In the genomic region with DNA sequence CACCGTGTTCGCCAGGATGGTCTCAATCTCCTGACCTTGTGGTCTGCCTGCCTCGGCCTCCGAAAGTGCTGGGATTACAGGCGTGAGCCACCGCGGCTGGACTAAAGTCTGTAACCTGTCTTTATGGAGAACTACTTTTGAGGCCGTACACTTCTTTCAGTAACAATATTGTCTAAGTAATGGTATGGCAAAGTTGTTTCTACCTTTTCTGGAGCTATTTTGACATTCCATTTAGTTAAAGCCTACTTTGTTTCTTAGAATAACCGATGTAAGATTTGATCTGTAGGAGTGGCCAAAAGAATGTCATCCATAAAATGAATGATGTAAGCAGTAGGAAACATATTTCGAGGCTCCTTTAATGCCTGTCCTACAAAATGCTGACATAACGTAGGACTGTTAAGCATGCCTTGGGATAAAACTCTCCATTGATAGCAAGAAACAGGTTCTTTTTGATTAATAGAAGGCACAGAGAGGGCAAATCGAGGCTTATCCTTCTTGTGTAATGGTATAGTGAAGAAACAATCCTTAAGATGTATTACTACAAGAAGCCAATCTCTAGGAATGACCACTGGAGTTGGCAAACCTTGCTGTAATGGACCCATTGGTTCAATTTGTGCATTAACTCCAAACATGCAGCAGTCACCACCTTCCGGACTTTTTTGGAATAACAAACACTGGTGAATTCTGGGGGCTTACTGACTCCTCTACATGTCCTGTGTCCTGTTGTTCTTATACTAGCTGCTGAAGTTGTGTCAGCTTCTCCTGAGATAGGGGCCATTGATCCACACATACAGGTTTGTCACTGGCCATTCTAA, we compare ENCODE assay signal across 3 cellular contexts.
TF ChIP-seq lines count a peak whose summit lies in the region.

No MANE protein-coding gene starts in this region.

TF ChIP-seq in SK-N-SH, 30 proteins besides CTCF, POLR2A, EP300 and RAD21:
- no peak for TF ChIP-seq FOXM1 (IDR thresholded peaks at IDR 0.05; ENCODE audit: low read depth)
- TF ChIP-seq TAF1 (IDR thresholded peaks at IDR 0.05; ENCODE audit: borderline replicate concordance, low read depth, low read length) = no peak
- TF ChIP-seq NRF1 (IDR thresholded peaks at IDR 0.05; ENCODE audit: low read depth, low read length) = no peak
- no peak for TF ChIP-seq POLR2AphosphoS5 (IDR thresholded peaks at IDR 0.05; ENCODE audit: low read depth, low read length)
- TF ChIP-seq, protein P1, sequence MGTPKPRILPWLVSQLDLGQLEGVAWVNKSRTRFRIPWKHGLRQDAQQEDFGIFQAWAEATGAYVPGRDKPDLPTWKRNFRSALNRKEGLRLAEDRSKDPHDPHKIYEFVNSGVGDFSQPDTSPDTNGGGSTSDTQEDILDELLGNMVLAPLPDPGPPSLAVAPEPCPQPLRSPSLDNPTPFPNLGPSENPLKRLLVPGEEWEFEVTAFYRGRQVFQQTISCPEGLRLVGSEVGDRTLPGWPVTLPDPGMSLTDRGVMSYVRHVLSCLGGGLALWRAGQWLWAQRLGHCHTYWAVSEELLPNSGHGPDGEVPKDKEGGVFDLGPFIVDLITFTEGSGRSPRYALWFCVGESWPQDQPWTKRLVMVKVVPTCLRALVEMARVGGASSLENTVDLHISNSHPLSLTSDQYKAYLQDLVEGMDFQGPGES (IDR thresholded peaks at IDR 0.05; ENCODE audit: low read depth, low read length) = no peak
- no peak for TF ChIP-seq JUND (IDR thresholded peaks at IDR 0.05)

TF ChIP-seq in SK-N-SH treated with all-trans-retinoic acid at 6 μM for 48 hours, 23 proteins besides CTCF, POLR2A, EP300 and RAD21:
- TF ChIP-seq, protein P2, sequence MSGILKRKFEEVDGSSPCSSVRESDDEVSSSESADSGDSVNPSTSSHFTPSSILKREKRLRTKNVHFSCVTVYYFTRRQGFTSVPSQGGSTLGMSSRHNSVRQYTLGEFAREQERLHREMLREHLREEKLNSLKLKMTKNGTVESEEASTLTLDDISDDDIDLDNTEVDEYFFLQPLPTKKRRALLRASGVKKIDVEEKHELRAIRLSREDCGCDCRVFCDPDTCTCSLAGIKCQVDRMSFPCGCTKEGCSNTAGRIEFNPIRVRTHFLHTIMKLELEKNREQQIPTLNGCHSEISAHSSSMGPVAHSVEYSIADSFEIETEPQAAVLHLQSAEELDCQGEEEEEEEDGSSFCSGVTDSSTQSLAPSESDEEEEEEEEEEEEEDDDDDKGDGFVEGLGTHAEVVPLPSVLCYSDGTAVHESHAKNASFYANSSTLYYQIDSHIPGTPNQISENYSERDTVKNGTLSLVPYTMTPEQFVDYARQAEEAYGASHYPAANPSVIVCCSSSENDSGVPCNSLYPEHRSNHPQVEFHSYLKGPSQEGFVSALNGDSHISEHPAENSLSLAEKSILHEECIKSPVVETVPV (CRISPR knock-in tag; IDR thresholded peaks at IDR 0.05) = no peak
- no peak for TF ChIP-seq OSR1 (CRISPR knock-in tag; IDR thresholded peaks at IDR 0.05)

TF ChIP-seq in endothelial cell of umbilical vein, 7 proteins besides CTCF, POLR2A, EP300 and RAD21:
- no peak for TF ChIP-seq FOS (IDR thresholded peaks at IDR 0.05; ENCODE audit: borderline replicate concordance, insufficient read depth, low read length)
- no peak for TF ChIP-seq POLR2AphosphoS5 (IDR thresholded peaks at IDR 0.05; ENCODE audit: insufficient read depth, low read depth, low read length)
- no peak for TF ChIP-seq MYC (IDR thresholded peaks at IDR 0.05; ENCODE audit: low read depth, low read length)
- no peak for TF ChIP-seq EZH2 (IDR thresholded peaks at IDR 0.05; ENCODE audit: borderline replicate concordance, low read depth, low read length, severe bottlenecking)
- no peak for TF ChIP-seq GATA2 (IDR thresholded peaks at IDR 0.05; ENCODE audit: insufficient read depth, insufficient read length, low read depth, low read length)
- TF ChIP-seq JUN (IDR thresholded peaks at IDR 0.05; ENCODE audit: borderline replicate concordance, insufficient read depth, insufficient read length, low read depth) = no peak
- TF ChIP-seq, protein P3, sequence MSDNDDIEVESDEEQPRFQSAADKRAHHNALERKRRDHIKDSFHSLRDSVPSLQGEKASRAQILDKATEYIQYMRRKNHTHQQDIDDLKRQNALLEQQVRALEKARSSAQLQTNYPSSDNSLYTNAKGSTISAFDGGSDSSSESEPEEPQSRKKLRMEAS (IDR thresholded peaks at IDR 0.05; ENCODE audit: insufficient read depth, insufficient read length) = no peak
TF ChIP-seq in endothelial cell of umbilical vein: peak in this region for 0.
